In the genomic region with DNA sequence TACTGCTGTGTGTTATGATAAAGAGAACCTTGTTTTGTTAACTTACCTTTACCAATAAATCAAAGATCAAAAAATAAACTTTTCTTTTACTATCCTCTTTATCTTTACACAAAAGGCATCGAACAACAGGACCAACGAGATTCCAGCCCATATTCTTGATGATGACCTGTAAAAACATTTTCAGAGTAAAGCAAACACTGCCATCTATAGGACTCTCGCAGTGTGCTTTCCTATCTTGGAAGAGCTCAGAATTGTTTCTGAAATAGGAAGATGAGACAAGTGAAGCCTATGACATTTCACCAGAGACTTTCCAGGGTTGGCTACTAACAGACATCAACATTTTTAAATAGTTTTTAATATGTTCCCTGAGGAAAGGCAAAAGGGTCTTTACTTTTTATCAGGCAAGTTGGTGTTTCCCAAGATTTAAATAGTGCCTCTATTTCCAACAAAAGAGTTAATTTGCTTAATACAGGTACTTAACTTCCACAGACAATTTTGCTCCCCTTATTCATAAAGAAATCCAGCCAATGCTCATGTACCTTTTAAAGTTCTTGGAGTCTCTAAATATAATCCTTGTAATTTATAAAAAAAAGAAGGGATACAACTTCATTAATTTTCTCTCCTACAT, we compare ENCODE assay signal across 8 cellular contexts. TPM values are rescaled to one million over a fixed set of nuclear protein-coding genes. Genes with fewer than 3 reads are reported as not detected.
A peak's percentile ranks its signal among the peaks of the same experiment; 100 is the strongest.
DNase-seq lines count a peak whose midpoint lies in the region; ATAC-seq and TF ChIP-seq lines count a peak whose summit lies in the region.

No MANE protein-coding gene starts in this region.

- H3K9me3 ChIP-seq in Peyer's patch: no peaks in the 10 kb centered on the region

- H3K27ac Mint-ChIP-seq in nephron progenitor cell: no peak overlapping the region
- no peak overlapping the region for H3K27ac Mint-ChIP-seq in activated CD4-positive, alpha-beta memory T cell treated with anti-CD3 and anti-CD28 coated beads, Interleukin-2, amount 10 ng/mL, durations not matched to agents 7 days and 5 days

- peaks cover 4% of the 10 kb centered on the region for H3K9me3 Mint-ChIP-seq in nephron progenitor cell
- H3K9me3 Mint-ChIP-seq in activated CD4-positive, alpha-beta memory T cell treated with anti-CD3 and anti-CD28 coated beads, Interleukin-2, amount 10 ng/mL, durations not matched to agents 7 days and 5 days: no peaks in the 10 kb centered on the region

- no peaks in the 10 kb centered on the region for H3K27me3 ChIP-seq in Peyer's patch

- no peak overlapping the region for H3K27ac ChIP-seq in Peyer's patch
- no peak overlapping the region for H3K27ac ChIP-seq in epithelial cell of prostate

- TF ChIP-seq CTCF in Peyer's patch (IDR thresholded peaks at IDR 0.05) (peak in 4 of 6 experiments; percentile 48 to 67 (median 63)), nephron progenitor cell (IDR thresholded peaks at IDR 0.05) (peak; percentile 52)

- H3K4me1 Mint-ChIP-seq in nephron progenitor cell: peaks cover 5% of the 10 kb centered on the region
- peaks cover 17% of the 10 kb centered on the region for H3K4me1 Mint-ChIP-seq in activated CD4-positive, alpha-beta memory T cell treated with anti-CD3 and anti-CD28 coated beads, Interleukin-2, amount 10 ng/mL, durations not matched to agents 7 days and 5 days

- ATAC-seq in GM21717 (IDR thresholded peaks at IDR 0.05; ENCODE audit: unreplicated experiment): no peak

- no peak overlapping the region for H3K4me3 Mint-ChIP-seq in nephron progenitor cell
- no peak overlapping the region for H3K4me3 Mint-ChIP-seq in activated CD4-positive, alpha-beta memory T cell treated with anti-CD3 and anti-CD28 coated beads, Interleukin-2, amount 10 ng/mL, durations not matched to agents 7 days and 5 days

- H3K4me3 ChIP-seq in Peyer's patch: no peak overlapping the region

- no peak for TF ChIP-seq EP300 in Ishikawa (IDR thresholded peaks at IDR 0.05; ENCODE audit: borderline replicate concordance)

- H3K27me3 Mint-ChIP-seq in nephron progenitor cell (ENCODE audit: low read depth, poor library complexity): no peaks in the 10 kb centered on the region
- no peaks in the 10 kb centered on the region for H3K27me3 Mint-ChIP-seq in activated CD4-positive, alpha-beta memory T cell treated with anti-CD3 and anti-CD28 coated beads, Interleukin-2, amount 10 ng/mL, durations not matched to agents 7 days and 5 days

- H3K36me3 Mint-ChIP-seq in nephron progenitor cell (ENCODE audit: low read depth): peaks cover 76% of the 10 kb centered on the region
- peaks cover 55% of the 10 kb centered on the region for H3K36me3 Mint-ChIP-seq in activated CD4-positive, alpha-beta memory T cell treated with anti-CD3 and anti-CD28 coated beads, Interleukin-2, amount 10 ng/mL, durations not matched to agents 7 days and 5 days (ENCODE audit: low read depth)

- H3K36me3 ChIP-seq in Peyer's patch: peaks cover 0 to 12% (median 0%) of the 10 kb centered on the region in 3 donors

- POLR2A ChIA-PET in activated CD4-positive, alpha-beta memory T cell treated with anti-CD3 and anti-CD28 coated beads, Interleukin-2, amount 10 ng/mL, durations not matched to agents 7 days and 5 days (lab: Charles Lee): interaction anchor here (0.5 to 1.2 kb wide), 3 partner anchors 9 to 26 kb away, joined by 3 read pairs; no protein-coding TSS in a partner anchor

- peak; percentile 58 for TF ChIP-seq RAD21 in Ishikawa (IDR thresholded peaks at IDR 0.05; ENCODE audit: low read depth)

- no peaks in the 10 kb centered on the region for H3K4me1 ChIP-seq in Peyer's patch

- CTCF ChIA-PET in activated CD4-positive, alpha-beta memory T cell treated with anti-CD3 and anti-CD28 coated beads, Interleukin-2, amount 10 ng/mL, durations not matched to agents 7 days and 5 days (lab: Charles Lee): interaction anchor here (0.5 to 1.8 kb wide), 13 partner anchors 9 to 779 kb away, joined by 3 to 10 read pairs (median 3); no protein-coding TSS in a partner anchor

- DNase-seq in EH (ENCODE audit: low read depth): peak; percentile 67
- DNase-seq in Peyer's patch: no peak
- DNase-seq in epithelial cell of prostate (ENCODE audit: low read depth, low spot score): peak; percentile 5
- DNase-seq in nephron progenitor cell: no peak
- DNase-seq in activated CD4-positive, alpha-beta memory T cell treated with anti-CD3 and anti-CD28 coated beads, Interleukin-2, amount 10 ng/mL, durations not matched to agents 7 days and 5 days: no peak
- DNase-seq in NK-92 (lab: John Stamatoyannopoulos, UW; ENCODE audit: unreplicated experiment): no peak

- TF ChIP-seq POLR2A in Peyer's patch (IDR thresholded peaks at IDR 0.05): no peak

TF ChIP-seq in Ishikawa, 13 proteins besides CTCF, POLR2A, EP300 and RAD21:
- TF ChIP-seq NFIC (IDR thresholded peaks at IDR 0.05): no peak
- TF ChIP-seq, protein P1, sequence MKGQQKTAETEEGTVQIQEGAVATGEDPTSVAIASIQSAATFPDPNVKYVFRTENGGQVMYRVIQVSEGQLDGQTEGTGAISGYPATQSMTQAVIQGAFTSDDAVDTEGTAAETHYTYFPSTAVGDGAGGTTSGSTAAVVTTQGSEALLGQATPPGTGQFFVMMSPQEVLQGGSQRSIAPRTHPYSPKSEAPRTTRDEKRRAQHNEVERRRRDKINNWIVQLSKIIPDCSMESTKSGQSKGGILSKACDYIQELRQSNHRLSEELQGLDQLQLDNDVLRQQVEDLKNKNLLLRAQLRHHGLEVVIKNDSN (IDR thresholded peaks at IDR 0.05): no peak
- TF ChIP-seq CEBPB (IDR thresholded peaks at IDR 0.05): no peak
- TF ChIP-seq ZBTB7A (IDR thresholded peaks at IDR 0.05; ENCODE audit: low read depth): no peak
- TF ChIP-seq TAF1 (IDR thresholded peaks at IDR 0.05; ENCODE audit: low read depth): no peak
- TF ChIP-seq EGR1 (IDR thresholded peaks at IDR 0.05): no peak
- TF ChIP-seq CREB1 (IDR thresholded peaks at IDR 0.05; ENCODE audit: low read depth): no peak
- no peak for TF ChIP-seq TEAD4 (IDR thresholded peaks at IDR 0.05)
- TF ChIP-seq, protein P2, sequence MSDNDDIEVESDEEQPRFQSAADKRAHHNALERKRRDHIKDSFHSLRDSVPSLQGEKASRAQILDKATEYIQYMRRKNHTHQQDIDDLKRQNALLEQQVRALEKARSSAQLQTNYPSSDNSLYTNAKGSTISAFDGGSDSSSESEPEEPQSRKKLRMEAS (IDR thresholded peaks at IDR 0.05): no peak
- no peak for TF ChIP-seq FOXM1 (IDR thresholded peaks at IDR 0.05; ENCODE audit: borderline replicate concordance, low read depth)
- TF ChIP-seq TCF12 (IDR thresholded peaks at IDR 0.05; ENCODE audit: low read depth): no peak
- TF ChIP-seq, protein P3, sequence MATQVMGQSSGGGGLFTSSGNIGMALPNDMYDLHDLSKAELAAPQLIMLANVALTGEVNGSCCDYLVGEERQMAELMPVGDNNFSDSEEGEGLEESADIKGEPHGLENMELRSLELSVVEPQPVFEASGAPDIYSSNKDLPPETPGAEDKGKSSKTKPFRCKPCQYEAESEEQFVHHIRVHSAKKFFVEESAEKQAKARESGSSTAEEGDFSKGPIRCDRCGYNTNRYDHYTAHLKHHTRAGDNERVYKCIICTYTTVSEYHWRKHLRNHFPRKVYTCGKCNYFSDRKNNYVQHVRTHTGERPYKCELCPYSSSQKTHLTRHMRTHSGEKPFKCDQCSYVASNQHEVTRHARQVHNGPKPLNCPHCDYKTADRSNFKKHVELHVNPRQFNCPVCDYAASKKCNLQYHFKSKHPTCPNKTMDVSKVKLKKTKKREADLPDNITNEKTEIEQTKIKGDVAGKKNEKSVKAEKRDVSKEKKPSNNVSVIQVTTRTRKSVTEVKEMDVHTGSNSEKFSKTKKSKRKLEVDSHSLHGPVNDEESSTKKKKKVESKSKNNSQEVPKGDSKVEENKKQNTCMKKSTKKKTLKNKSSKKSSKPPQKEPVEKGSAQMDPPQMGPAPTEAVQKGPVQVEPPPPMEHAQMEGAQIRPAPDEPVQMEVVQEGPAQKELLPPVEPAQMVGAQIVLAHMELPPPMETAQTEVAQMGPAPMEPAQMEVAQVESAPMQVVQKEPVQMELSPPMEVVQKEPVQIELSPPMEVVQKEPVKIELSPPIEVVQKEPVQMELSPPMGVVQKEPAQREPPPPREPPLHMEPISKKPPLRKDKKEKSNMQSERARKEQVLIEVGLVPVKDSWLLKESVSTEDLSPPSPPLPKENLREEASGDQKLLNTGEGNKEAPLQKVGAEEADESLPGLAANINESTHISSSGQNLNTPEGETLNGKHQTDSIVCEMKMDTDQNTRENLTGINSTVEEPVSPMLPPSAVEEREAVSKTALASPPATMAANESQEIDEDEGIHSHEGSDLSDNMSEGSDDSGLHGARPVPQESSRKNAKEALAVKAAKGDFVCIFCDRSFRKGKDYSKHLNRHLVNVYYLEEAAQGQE (IDR thresholded peaks at IDR 0.05; ENCODE audit: low read depth): no peak
- no peak for TF ChIP-seq YY1 (IDR thresholded peaks at IDR 0.05; ENCODE audit: low read depth)
TF ChIP-seq in Ishikawa: peak in this region for 0.

RNA-seq across cellular contexts. Expression of a gene that starts 7.3 kb away (rescaled TPM):
- total RNA-seq in Peyer's patch: 10 to 100 TPM in 1 of 4 donors, 1 to 10 TPM in 3; 1.1 to 19.8 (median 3.8) TPM
- total RNA-seq in activated CD4-positive, alpha-beta memory T cell treated with anti-CD3 and anti-CD28 coated beads, Interleukin-2, amount 10 ng/mL, durations not matched to agents 7 days and 5 days: 10 to 100 TPM; 18.2 to 18.7 TPM

RNA-seq across cellular contexts. Expression of a gene that starts 7.4 kb away (rescaled TPM):
- 10 to 100 TPM in 2 of 4 donors, 1 to 10 TPM in 2; 5.8 to 13.0 (median 10.3) TPM for total RNA-seq in Peyer's patch
- total RNA-seq in activated CD4-positive, alpha-beta memory T cell treated with anti-CD3 and anti-CD28 coated beads, Interleukin-2, amount 10 ng/mL, durations not matched to agents 7 days and 5 days: 10 to 100 TPM; 31.6 to 36.5 TPM

Comparison
In these comparisons a context has a peak if more than half of its experiments do, and no peak if none do; other contexts are left out.
1. DNase-seq: peak in EH (single experiment) and epithelial cell of prostate (single experiment); none in Peyer's patch (0 of 3), nephron progenitor cell (single experiment), activated CD4-positive, alpha-beta memory T cell treated with anti-CD3 and anti-CD28 coated beads, Interleukin-2, amount 10 ng/mL, durations not matched to agents 7 days and 5 days (single experiment) and NK-92 (single experiment).